1 cellular context compared by ENCODE assay signal in genomic region chr10:89347706-89348457, GRCh38.
TF ChIP-seq lines count a peak whose summit lies in the region.

No MANE protein-coding gene starts in this region.

TF ChIP-seq in GM12878, 131 proteins besides CTCF, POLR2A, EP300 and RAD21 (continued from another document):
- TF ChIP-seq USF2 (IDR thresholded peaks at IDR 0.05; ENCODE audit: borderline replicate concordance, low read depth, low read length): no peak
- TF ChIP-seq MYC (IDR thresholded peaks at IDR 0.05; ENCODE audit: insufficient read depth, insufficient read length, insufficient replicate concordance, low read length, severe bottlenecking): no peak
- TF ChIP-seq ZNF24 (IDR thresholded peaks at IDR 0.05): no peak
- no peak for TF ChIP-seq CBFB (IDR thresholded peaks at IDR 0.05; ENCODE audit: low read depth)
